In genomic region chr2:96608459-96609455, GRCh38 we compare ENCODE assay signal across 10 cellular contexts. TPM values are rescaled to one million over a fixed set of nuclear protein-coding genes. Genes with fewer than 3 reads are reported as not detected.
DNase-seq lines count a peak whose midpoint lies in the region; ATAC-seq and TF ChIP-seq lines count a peak whose summit lies in the region.
"Had no signal": no experiment of that assay in that cellular context is flagged by ENCODE, and none has a peak within 500 bp of the region (broad histone marks: within the 10 kb centered on the region; RNA-seq: fewer than 3 reads in every experiment).

No MANE protein-coding gene starts in this region.

- H4K91ac ChIP-seq in mesenchymal stem cell (ENCODE audit: low read length) = no peak overlapping the region

- no peaks in the 10 kb centered on the region for H3K79me2 ChIP-seq in GM23338 (replicated peaks; ENCODE audit: insufficient read depth)

- WGBS in mesenchymal stem cell = 92% methylated on average over 13 of the region's 13 CpGs

- H3K4me1 Mint-ChIP-seq in CD4-positive, alpha-beta memory T cell = peaks cover 0 to 9% (median 3%) of the 10 kb centered on the region in 4 donors
- H3K4me1 Mint-ChIP-seq in GM23338 = no peaks in the 10 kb centered on the region

- intact Hi-C loops in CD4-positive, alpha-beta memory T cell (cut with micrococcal nuclease) = no loop called here

- no peaks in the 10 kb centered on the region for H3K9me3 Mint-ChIP-seq in CD4-positive, alpha-beta memory T cell
- H3K9me3 Mint-ChIP-seq in GM23338 = no peaks in the 10 kb centered on the region
- H3K9me3 Mint-ChIP-seq: central memory CD8-positive, alpha-beta T cell had no signal

- no peaks in the 10 kb centered on the region for H3K9me3 ChIP-seq in CD4-positive, alpha-beta memory T cell (ENCODE audit: control insufficient read depth in 1 of 2, low read length in 2 of 2)
- no peaks in the 10 kb centered on the region for H3K9me3 ChIP-seq in mesenchymal stem cell (ENCODE audit: control insufficient read depth, low read length)

- H3K27me3 Mint-ChIP-seq in CD4-positive, alpha-beta memory T cell = no peaks in the 10 kb centered on the region
- no peaks in the 10 kb centered on the region for H3K27me3 Mint-ChIP-seq in GM23338 (ENCODE audit: insufficient read depth, low read depth, poor library complexity)
- H3K27me3 Mint-ChIP-seq: central memory CD8-positive, alpha-beta T cell had no signal

- H3K18ac ChIP-seq in mesenchymal stem cell (ENCODE audit: low read depth in 1 of 2, low read length in 2 of 2) = no peak overlapping the region

- ATAC-seq in GM23338 = no peak
- no peak for ATAC-seq in GM18520 (IDR thresholded peaks at IDR 0.05; ENCODE audit: unreplicated experiment)
- no peak for ATAC-seq in GM21825 (IDR thresholded peaks at IDR 0.05; ENCODE audit: unreplicated experiment)
- ATAC-seq in HG03045 (IDR thresholded peaks at IDR 0.05; ENCODE audit: unreplicated experiment) = no peak

- in situ Hi-C loops in astrocyte of the spinal cord (cut with HindIII; ENCODE audit: low sequenced_read_pairs) = no loop called here

- H2BK15ac ChIP-seq in mesenchymal stem cell (ENCODE audit: low read depth, poor library complexity, severe bottlenecking) = peak overlapping the region; percentile 34

- H2AK5ac ChIP-seq in mesenchymal stem cell (ENCODE audit: low read length, severe bottlenecking) = no peak overlapping the region

- no peak overlapping the region for H3K23ac ChIP-seq in mesenchymal stem cell (ENCODE audit: low read length in 2 of 2)

- no peaks in the 10 kb centered on the region for H3K4me1 ChIP-seq in CD4-positive, alpha-beta memory T cell (ENCODE audit: insufficient read depth, low read length)
- H3K4me1 ChIP-seq in GM23338 (ENCODE audit: insufficient read depth) (no peaks in the 10 kb centered on the region), mesenchymal stem cell (ENCODE audit: control insufficient read depth, insufficient read depth, low read depth, low read length) (peaks cover 8% of the 10 kb centered on the region)

- H4K20me1 ChIP-seq in GM23338 (replicated peaks; ENCODE audit: insufficient read depth) = no peaks in the 10 kb centered on the region; the same call in 1 of the 2 replicates

- peaks cover 47% of the 10 kb centered on the region for H3K79me1 ChIP-seq in mesenchymal stem cell (replicated peaks; ENCODE audit: low read length, poor library complexity, severe bottlenecking)

- no peak overlapping the region for H3K4ac ChIP-seq in mesenchymal stem cell (ENCODE audit: low read depth in 1 of 2, low read length in 2 of 2)

- no peak overlapping the region for H2BK12ac ChIP-seq in mesenchymal stem cell (ENCODE audit: low read length in 2 of 2)

- CTCF ChIA-PET in CD4-positive, alpha-beta memory T cell (lab: Charles Lee; ENCODE audit: partially characterized antibody) = interaction anchor here (2.5 kb wide), 1 partner anchor 15 kb away, joined by 6 read pairs; no protein-coding TSS in a partner anchor

- no peaks in the 10 kb centered on the region for H3K27me3 ChIP-seq in CD4-positive, alpha-beta memory T cell (ENCODE audit: insufficient read depth, low read length)
- no peaks in the 10 kb centered on the region for H3K27me3 ChIP-seq in GM23338 (ENCODE audit: insufficient read depth)
- H3K27me3 ChIP-seq in mesenchymal stem cell (ENCODE audit: control insufficient read depth in 1 of 2, insufficient read depth in 1 of 2, low read length in 2 of 2) = no peaks in the 10 kb centered on the region

- H2AFZ ChIP-seq in GM23338 (no peak overlapping the region), mesenchymal stem cell (ENCODE audit: low read depth, low read length) (no peak overlapping the region)

- DNase-seq in CD4-positive, alpha-beta memory T cell = no peak
- DNase-seq in GM23338 (ENCODE audit: low spot score) = no peak
- DNase-seq in astrocyte of the spinal cord (ENCODE audit: low read depth, low spot score) = peak; percentile 28
- peak; percentile 81 for DNase-seq in mesenchymal stem cell
- no peak for DNase-seq in effector CD4-positive, alpha-beta T cell
- DNase-seq: DND-41 had no signal

- POLR2A ChIA-PET in CD4-positive, alpha-beta memory T cell (lab: Charles Lee; ENCODE audit: partially characterized antibody) = no interaction called here

- H4K8ac ChIP-seq in mesenchymal stem cell (ENCODE audit: low read length) = no peak overlapping the region

- TF ChIP-seq CTCF in GM23338 (conservative IDR thresholded peaks at IDR 0.05; ENCODE audit: low read depth in 2 of 2) (no peak), astrocyte of the spinal cord (IDR thresholded peaks at IDR 0.05; ENCODE audit: low read depth, low read length) (no peak)

- H2BK120ac ChIP-seq in mesenchymal stem cell (ENCODE audit: low read depth, low read length) = no peak overlapping the region

- no peak overlapping the region for H3K27ac ChIP-seq in CD4-positive, alpha-beta memory T cell (ENCODE audit: low read depth, low read length)
- H3K27ac ChIP-seq in GM23338 (ENCODE audit: low read depth) (no peak overlapping the region), mesenchymal stem cell (ENCODE audit: low read length, poor library complexity, severe bottlenecking) (no peak overlapping the region)

- no peak overlapping the region for H3K4me3 Mint-ChIP-seq in CD4-positive, alpha-beta memory T cell
- no peak overlapping the region for H3K4me3 Mint-ChIP-seq in GM23338
- H3K4me3 Mint-ChIP-seq: central memory CD8-positive, alpha-beta T cell had no signal

- peak overlapping the region in 4 of 7 donors; percentile 1 to 22 (median 13) for H3K27ac Mint-ChIP-seq in CD4-positive, alpha-beta memory T cell
- peak overlapping the region; percentile 67; the same call in 1 of the 2 replicates for H3K27ac Mint-ChIP-seq in GM23338

- no peak overlapping the region for H3K14ac ChIP-seq in mesenchymal stem cell (ENCODE audit: low read length in 2 of 2)

- no peaks in the 10 kb centered on the region for H3F3A ChIP-seq in GM23338 (replicated peaks; ENCODE audit: low read depth)

- no peak overlapping the region for H3K9ac ChIP-seq in mesenchymal stem cell (ENCODE audit: low read length)

- no peak overlapping the region for H2BK5ac ChIP-seq in mesenchymal stem cell (ENCODE audit: low read depth, low read length, poor library complexity, severe bottlenecking)

- peaks cover 88 to 92% of the 10 kb centered on the region in 2 donors for H3K36me3 Mint-ChIP-seq in CD4-positive, alpha-beta memory T cell
- peaks cover 89% of the 10 kb centered on the region for H3K36me3 Mint-ChIP-seq in GM23338 (ENCODE audit: low read depth)

- H3K4me3 ChIP-seq in CD4-positive, alpha-beta memory T cell (ENCODE audit: low read length in 2 of 2) = no peak overlapping the region
- no peak overlapping the region for H3K4me3 ChIP-seq in GM23338
- H3K4me3 ChIP-seq in astrocyte of the spinal cord (ENCODE audit: low read depth, low read length) = no peak overlapping the region
- peak overlapping the region in 1 of 2 experiments; percentile 15 for H3K4me3 ChIP-seq in mesenchymal stem cell (ENCODE audit: insufficient read depth in 1 of 2, low read depth in 1 of 2, low read length in 2 of 2)

- peaks cover 91% of the 10 kb centered on the region for H3K36me3 ChIP-seq in CD4-positive, alpha-beta memory T cell (ENCODE audit: insufficient read depth, low read length)
- H3K36me3 ChIP-seq in GM23338 (ENCODE audit: insufficient read depth) (peaks cover 72% of the 10 kb centered on the region), mesenchymal stem cell (ENCODE audit: control insufficient read depth in 1 of 2, insufficient read depth in 2 of 2, low read depth in 1 of 2, low read length in 2 of 2) (peaks cover 68 to 97% of the 10 kb centered on the region in 2 experiments)

- H3K9me2 ChIP-seq in GM23338 (ENCODE audit: insufficient read depth) = no peaks in the 10 kb centered on the region

- no peak overlapping the region for H3K4me2 ChIP-seq in GM23338
- H3K4me2 ChIP-seq in mesenchymal stem cell (ENCODE audit: low read length, poor library complexity, severe bottlenecking) = no peak overlapping the region

TF ChIP-seq in GM23338, 12 proteins besides CTCF, POLR2A, EP300 and RAD21 (continues in another document):
- no peak for TF ChIP-seq ETS1 (IDR thresholded peaks at IDR 0.05)
- no peak for TF ChIP-seq EZH2phosphoT487 (IDR thresholded peaks at IDR 0.05; ENCODE audit: unreplicated experiment)

RNA-seq across cellular contexts. Expression of gene KANSL3, which starts 29.4 kb away (rescaled TPM):
- 10 to 100 TPM; 63.3 to 69.7 TPM for total RNA-seq in CD4-positive, alpha-beta memory T cell
- polyA plus RNA-seq in CD4-positive, alpha-beta memory T cell = 10 to 100 TPM; 13.3 to 17.0 TPM
- total RNA-seq in GM23338 (2014; rRNA removed; shearing (Covaris generic)) = 27.2 and 31.4 TPM in 2 replicates
- 7.2 and 8.9 TPM in 2 replicates for polyA plus RNA-seq in GM23338 (2016; fragmentation: Nextera tagmentation; extraction: Ambion mirVana)
- polyA plus RNA-seq in mesenchymal stem cell (2013, experiment 1 of 2) = 10.5 TPM
- polyA plus RNA-seq in mesenchymal stem cell (2013, experiment 2 of 2) = 10.7 TPM

RNA-seq across cellular contexts. Expression of gene FER1L5, which starts 33.8 kb away (rescaled TPM):
- not detected for total RNA-seq in CD4-positive, alpha-beta memory T cell
- polyA plus RNA-seq in CD4-positive, alpha-beta memory T cell = not detected
- total RNA-seq in GM23338 (2014; rRNA removed; shearing (Covaris generic)) = 0.27 and 0.76 TPM in 2 replicates
- polyA plus RNA-seq in GM23338 (2016; fragmentation: Nextera tagmentation; extraction: Ambion mirVana) = 0.07 and 0.18 TPM in 2 replicates
- 0.01 TPM for polyA plus RNA-seq in mesenchymal stem cell (2013, experiment 1 of 2)
- not detected for polyA plus RNA-seq in mesenchymal stem cell (2013, experiment 2 of 2)

Comparison
In these comparisons a context has a peak if more than half of its experiments do, and no peak if none do; other contexts are left out.
1. DNase-seq: peak in astrocyte of the spinal cord (single experiment) and mesenchymal stem cell (single experiment); none in CD4-positive, alpha-beta memory T cell (0 of 5), GM23338 (single experiment) and effector CD4-positive, alpha-beta T cell (single experiment).